20 cellular contexts compared by ENCODE assay signal in the genomic region with DNA sequence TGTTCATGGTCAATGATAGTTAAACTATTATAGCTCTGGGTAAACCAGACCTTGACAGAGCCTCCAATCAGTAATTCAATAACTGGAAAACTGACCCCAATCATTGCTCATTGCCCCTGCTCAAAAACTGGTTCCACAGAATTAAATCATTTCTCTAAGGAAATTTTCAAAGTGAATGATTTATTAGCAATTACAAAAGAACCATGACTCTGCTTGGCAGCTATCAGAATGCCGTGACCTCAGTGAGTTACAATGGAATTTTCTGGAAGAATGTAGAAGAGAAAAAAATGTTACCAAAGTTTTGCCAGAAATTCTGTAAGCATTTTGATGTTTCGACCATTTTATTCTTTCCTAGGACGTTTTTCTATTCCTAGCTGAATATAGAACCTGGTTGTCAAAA.
"Had no signal": no experiment of that assay in that cellular context is flagged by ENCODE, and none has a peak within 500 bp of the region (broad histone marks: within the 10 kb centered on the region; RNA-seq: fewer than 3 reads in every experiment).

No MANE protein-coding gene starts in this region.

- H3K27ac ChIP-seq: dorsolateral prefrontal cortex, esophagus muscularis mucosa, gastrocnemius medialis, parathyroid adenoma, psoas muscle, stomach, suprapubic skin, tibial artery had no signal

- H3K79me2 ChIP-seq: parathyroid adenoma had no signal

- H3K36me3 ChIP-seq: esophagus muscularis mucosa, gastrocnemius medialis, stomach, suprapubic skin, tibial artery had no signal

- ATAC-seq: gastrocnemius medialis, left cardiac atrium, left ventricle myocardium superior, psoas muscle, sciatic nerve had no signal

- H3K4me3 ChIP-seq: dorsolateral prefrontal cortex, esophagus muscularis mucosa, gastrocnemius medialis, lung, psoas muscle, stomach, suprapubic skin, tibial artery had no signal

- H2AFZ ChIP-seq: parathyroid adenoma had no signal

- DNase-seq: cortex of kidney; dorsolateral prefrontal cortex; effector CD8-positive, alpha-beta T cell; gastrocnemius medialis; immature natural killer cell; left cardiac atrium; left ventricle myocardium superior; mesenchymal stem cell; midbrain; occipital lobe; psoas muscle; stimulated activated CD4-positive, alpha-beta T cell treated with anti-CD3 and anti-CD28 coated beads, Interleukin-2, amount 100 ng/mL, for 24 hours; stimulated activated naive CD4-positive, alpha-beta T cell; stomach; tibial artery had no signal

- H3K9me3 ChIP-seq: psoas muscle had no signal

- H3K4me1 ChIP-seq: gastrocnemius medialis, parathyroid adenoma, psoas muscle, tibial artery had no signal

- H3K9ac ChIP-seq: parathyroid adenoma had no signal

- H3K27me3 ChIP-seq: dorsolateral prefrontal cortex, gastrocnemius medialis, stomach, suprapubic skin, tibial artery had no signal
